8 cellular contexts compared by ENCODE assay signal in the genomic region with DNA sequence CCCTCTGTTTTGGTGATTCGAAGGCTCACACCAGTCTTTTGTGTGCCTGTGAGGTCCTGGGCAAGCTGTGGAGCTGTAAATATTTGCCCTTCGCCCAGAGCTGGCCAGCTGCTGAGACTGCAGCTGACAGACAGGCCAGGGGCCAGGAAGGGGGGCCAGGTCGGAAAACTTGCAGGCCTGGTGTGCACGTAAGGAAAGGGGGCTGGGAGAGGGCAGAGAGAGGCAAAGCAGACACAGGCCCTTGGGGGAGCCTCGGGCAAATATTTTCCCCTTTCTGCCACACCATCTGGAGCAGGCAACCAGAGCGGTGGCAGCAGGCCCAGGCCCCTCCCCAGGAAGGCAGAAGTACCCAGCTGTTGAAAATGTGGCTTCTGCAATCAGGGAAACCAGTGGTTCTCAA. TPM values are rescaled to one million over a fixed set of nuclear protein-coding genes. Genes with fewer than 3 reads are reported as not detected.
A peak's percentile ranks its signal among the peaks of the same experiment; 100 is the strongest.
DNase-seq lines count a peak whose midpoint lies in the region; ATAC-seq, FAIRE-seq and TF ChIP-seq lines count a peak whose summit lies in the region.

No MANE protein-coding gene starts in this region.

- no peaks in the 10 kb centered on the region for H3K36me3 Mint-ChIP-seq in progenitor cell of endocrine pancreas (ENCODE audit: insufficient read depth)

- peak; percentile 72 for DNase-seq in EL
- peak in 2 of 3 donors; percentile 47 to 57 for DNase-seq in Peyer's patch
- DNase-seq in progenitor cell of endocrine pancreas (ENCODE audit: low spot score, unreplicated experiment), result peak; percentile 57
- DNase-seq in urothelium cell line (ENCODE audit: low spot score), result no peak
- DNase-seq in HT-29 (ENCODE audit: low spot score), result no peak
- no peak for DNase-seq in NCI-H2227 (lab: John Stamatoyannopoulos, UW; ENCODE audit: unreplicated experiment)

- no peak for FAIRE-seq in urothelium cell line (lab: Jason Lieb, UNC)

- no peaks in the 10 kb centered on the region for H3K27me3 ChIP-seq in Peyer's patch
- H3K27me3 ChIP-seq in gastroesophageal sphincter, result peaks cover 6% of the 10 kb centered on the region

- H3K27ac ChIP-seq in Peyer's patch (peak overlapping the region in 3 of 4 donors; percentile 55 to 93 (median 70)), gastroesophageal sphincter (peak overlapping the region; percentile 76 to 97 (median 90))

- H3K36me3 ChIP-seq in Peyer's patch (no peaks in the 10 kb centered on the region), gastroesophageal sphincter (no peaks in the 10 kb centered on the region)

- H3K4me3 ChIP-seq in Peyer's patch (peak overlapping the region; percentile 14 to 71 (median 44)), gastroesophageal sphincter (peak overlapping the region; percentile 78 to 95)

- peaks cover 25% of the 10 kb centered on the region for H3K4me1 Mint-ChIP-seq in progenitor cell of endocrine pancreas (ENCODE audit: low read depth)

- H3K4me3 Mint-ChIP-seq in progenitor cell of endocrine pancreas (ENCODE audit: low read depth), result peak overlapping the region; percentile 62

- H3K27ac Mint-ChIP-seq in progenitor cell of endocrine pancreas, result peak overlapping the region; percentile 95

- H3K4me1 ChIP-seq in Peyer's patch (no peaks in the 10 kb centered on the region), gastroesophageal sphincter (peaks cover 4 to 64% (median 7%) of the 10 kb centered on the region in 3 donors)

- 8 to 14% methylated on average over 1 to 4 of the region's 6 CpGs for WGBS in gastroesophageal sphincter (ENCODE audit: low coverage in 1 of 2), 2 donors

- TF ChIP-seq CTCF in Peyer's patch (IDR thresholded peaks at IDR 0.05) (no peak), gastroesophageal sphincter (IDR thresholded peaks at IDR 0.05) (no peak), progenitor cell of endocrine pancreas (IDR thresholded peaks at IDR 0.05; ENCODE audit: unreplicated experiment) (no peak)

- ATAC-seq in gastroesophageal sphincter, result peak; percentile 47
- ATAC-seq in GM19397 (IDR thresholded peaks at IDR 0.05; ENCODE audit: unreplicated experiment), result no peak

- H3K27me3 Mint-ChIP-seq in progenitor cell of endocrine pancreas, result peaks cover 17% of the 10 kb centered on the region

- no peaks in the 10 kb centered on the region for H3K9me3 Mint-ChIP-seq in progenitor cell of endocrine pancreas (ENCODE audit: low read depth)

- H3K9me3 ChIP-seq in Peyer's patch (no peaks in the 10 kb centered on the region), gastroesophageal sphincter (no peaks in the 10 kb centered on the region)

- TF ChIP-seq POLR2A in Peyer's patch (IDR thresholded peaks at IDR 0.05) (no peak), gastroesophageal sphincter (IDR thresholded peaks at IDR 0.05) (no peak)

- TF ChIP-seq EP300 in gastroesophageal sphincter (IDR thresholded peaks at IDR 0.05), result no peak

RNA-seq across cellular contexts. Expression of gene PDZRN3, which starts 2.6 kb away (rescaled TPM):
- total RNA-seq in Peyer's patch (10 to 100 TPM; 13.3 to 81.7 (median 19.7) TPM), gastroesophageal sphincter (100 to 1,000 TPM; 227 to 305 (median 265) TPM), progenitor cell of endocrine pancreas (28.7 and 31.0 TPM in 2 replicates)
- 4.6 and 5.6 TPM in 2 replicates for total RNA-seq in HT-29 (2014; rRNA removed; shearing (Covaris generic))

Comparison
In these comparisons a context has a peak if more than half of its experiments do, and no peak if none do; other contexts are left out.
1. DNase-seq: peak in EL (single experiment), Peyer's patch (2 of 3) and progenitor cell of endocrine pancreas (single experiment); none in urothelium cell line (single experiment), HT-29 (single experiment) and NCI-H2227 (single experiment).